30 cellular contexts compared by ENCODE assay signal in the genomic region with DNA sequence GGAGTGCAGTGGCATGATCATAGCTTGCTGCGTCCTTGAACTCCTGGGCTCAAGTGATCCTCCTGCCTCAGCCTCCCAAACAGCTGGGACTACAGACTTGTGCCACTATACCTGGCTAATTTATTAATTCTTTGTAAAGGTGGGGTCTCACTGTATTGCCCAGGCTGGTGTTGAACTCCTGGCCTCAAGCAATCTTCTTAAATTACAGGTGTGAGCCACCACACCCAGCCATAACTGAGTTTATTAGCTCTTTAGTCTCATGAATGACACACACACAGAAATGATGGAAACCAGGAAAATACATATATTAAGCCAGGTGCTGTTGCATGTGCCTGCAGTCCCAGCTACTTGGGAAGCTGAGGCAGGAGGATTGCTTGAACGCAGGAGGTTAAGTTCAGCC.
"Had no signal": no experiment of that assay in that cellular context is flagged by ENCODE, and none has a peak within 500 bp of the region (broad histone marks: within the 10 kb centered on the region; RNA-seq: fewer than 3 reads in every experiment).

No MANE protein-coding gene starts in this region.

- H3K9me3 ChIP-seq: neutrophil, ovary, psoas muscle, stomach, thoracic aorta, thyroid gland, tibial nerve, upper lobe of left lung, vagina had no signal

- FAIRE-seq: urothelium cell line had no signal

- DNase-seq: naive thymus-derived CD8-positive, alpha-beta T cell; nephron progenitor cell; nucleus accumbens; ovary; posterior cingulate gyrus; psoas muscle; right cardiac atrium; stimulated activated CD4-positive, alpha-beta T cell treated with anti-CD3 and anti-CD28 coated beads, Interleukin-15, amount 100 ng/mL, for 24 hours; stimulated activated CD4-positive, alpha-beta T cell treated with anti-CD3 and anti-CD28 coated beads, Interleukin-2, amount 100 ng/mL, for 24 hours; stimulated activated CD4-positive, alpha-beta T cell treated with anti-CD3 and anti-CD28 coated beads, Interleukin-2, amount 100 ng/mL, for 48 hours; stimulated activated CD4-positive, alpha-beta T cell treated with anti-CD3 and anti-CD28 coated beads, Interleukin-4, amount 100 ng/mL, for 24 hours; stimulated activated naive B cell treated with anti-CD40 and anti-IgM and Interleukin-4, amounts not matched to agents 10 μg/mL and 1 μg/mL and 100 μg/mL, for 72 hours; stimulated activated naive CD4-positive, alpha-beta T cell treated with Interleukin-2 at 50 U/mL for 16 hours; stomach; thyroid gland; trophoblast cell; upper lobe of left lung had no signal

- H3K27ac Mint-ChIP-seq: natural killer cell treated with Interleukin-12 subunit alpha and Interleukin-12 subunit beta and Interleukin-15 and Interleukin-18, amount 100 ng/mL, for 72 hours; nephron progenitor cell; progenitor cell of endocrine pancreas; stimulated activated effector memory CD8-positive, alpha-beta T cell treated with anti-CD3 and anti-CD28 coated beads, Interleukin-12 subunit alpha, Interleukin-12 subunit beta, amount 100 ng/mL, for 72 hours; stimulated activated naive B cell treated with anti-CD40 and anti-IgM and Interleukin-4, amounts not matched to agents 10 μg/mL and 1 μg/mL and 100 μg/mL, for 72 hours; stimulated activated naive CD8-positive, alpha-beta T cell treated with anti-CD3 and anti-CD28 coated beads, Interleukin-15, Interleukin-2, amounts not matched to agents 100 ng/mL and 50 ng/mL, for 24 hours had no signal

- H3K4me1 Mint-ChIP-seq: nephron progenitor cell; neural crest cell; stimulated activated naive B cell treated with anti-CD40 and anti-IgM and Interleukin-4, amounts not matched to agents 10 μg/mL and 1 μg/mL and 100 μg/mL, for 72 hours had no signal

- H3K4me3 ChIP-seq: ovary, psoas muscle, skin epidermis, stomach, thoracic aorta, thyroid gland, tibial nerve, upper lobe of left lung, vagina had no signal

- H3K4me1 ChIP-seq: parathyroid adenoma, stomach, tibial nerve, upper lobe of left lung, vagina had no signal

- H3K9me3 Mint-ChIP-seq: naive thymus-derived CD8-positive, alpha-beta T cell; natural killer cell treated with Interleukin-12 subunit alpha and Interleukin-12 subunit beta and Interleukin-15 and Interleukin-18, amount 100 ng/mL, for 72 hours; nephron progenitor cell; neural crest cell; stimulated activated effector memory CD8-positive, alpha-beta T cell treated with anti-CD3 and anti-CD28 coated beads, Interleukin-12 subunit alpha, Interleukin-12 subunit beta, amount 100 ng/mL, for 72 hours; stimulated activated naive B cell treated with anti-CD40 and anti-IgM and Interleukin-4, amounts not matched to agents 10 μg/mL and 1 μg/mL and 100 μg/mL, for 72 hours; stimulated activated naive CD8-positive, alpha-beta T cell treated with anti-CD3 and anti-CD28 coated beads, Interleukin-15, Interleukin-2, amounts not matched to agents 100 ng/mL and 50 ng/mL, for 24 hours had no signal

- H3K27me3 ChIP-seq: neutrophil, ovary, stomach, thyroid gland, tibial nerve, upper lobe of left lung, vagina had no signal

- H3K4me3 Mint-ChIP-seq: naive thymus-derived CD8-positive, alpha-beta T cell; natural killer cell treated with Interleukin-12 subunit alpha and Interleukin-12 subunit beta and Interleukin-15 and Interleukin-18, amount 100 ng/mL, for 72 hours; nephron progenitor cell; neural crest cell; stimulated activated effector memory CD8-positive, alpha-beta T cell treated with anti-CD3 and anti-CD28 coated beads, Interleukin-12 subunit alpha, Interleukin-12 subunit beta, amount 100 ng/mL, for 72 hours; stimulated activated naive B cell treated with anti-CD40 and anti-IgM and Interleukin-4, amounts not matched to agents 10 μg/mL and 1 μg/mL and 100 μg/mL, for 72 hours; stimulated activated naive CD8-positive, alpha-beta T cell treated with anti-CD3 and anti-CD28 coated beads, Interleukin-15, Interleukin-2, amounts not matched to agents 100 ng/mL and 50 ng/mL, for 24 hours had no signal

- ATAC-seq: naive thymus-derived CD8-positive, alpha-beta T cell; natural killer cell treated with Interleukin-12 subunit alpha and Interleukin-12 subunit beta and Interleukin-15 and Interleukin-18, amount 100 ng/mL, for 72 hours; psoas muscle; right cardiac atrium; sciatic nerve; stimulated activated effector memory CD8-positive, alpha-beta T cell treated with anti-CD3 and anti-CD28 coated beads, Interleukin-12 subunit alpha, Interleukin-12 subunit beta, amount 100 ng/mL, for 72 hours; stimulated activated naive B cell treated with anti-CD40 and anti-IgM and Interleukin-4, amounts not matched to agents 10 μg/mL and 1 μg/mL and 100 μg/mL, for 72 hours had no signal

- H2AFZ ChIP-seq: parathyroid adenoma had no signal

- H3K27me3 Mint-ChIP-seq: naive thymus-derived CD8-positive, alpha-beta T cell; natural killer cell treated with Interleukin-12 subunit alpha and Interleukin-12 subunit beta and Interleukin-15 and Interleukin-18, amount 100 ng/mL, for 72 hours; progenitor cell of endocrine pancreas; stimulated activated naive B cell treated with anti-CD40 and anti-IgM and Interleukin-4, amounts not matched to agents 10 μg/mL and 1 μg/mL and 100 μg/mL, for 72 hours; stimulated activated naive CD8-positive, alpha-beta T cell treated with anti-CD3 and anti-CD28 coated beads, Interleukin-15, Interleukin-2, amounts not matched to agents 100 ng/mL and 50 ng/mL, for 24 hours had no signal

- H3K79me2 ChIP-seq: parathyroid adenoma had no signal

- H3K27ac ChIP-seq: neutrophil, ovary, parathyroid adenoma, psoas muscle, skin epidermis, stomach, thoracic aorta, thyroid gland, tibial nerve, upper lobe of left lung, vagina had no signal

- H3K36me3 ChIP-seq: ovary, thoracic aorta, vagina had no signal

- H3K9ac ChIP-seq: parathyroid adenoma had no signal
